12 cellular contexts compared by ENCODE assay signal in genomic region chr15:69480932-69481331, GRCh38.
"Had no signal": no experiment of that assay in that cellular context is flagged by ENCODE, and none has a peak within 500 bp of the region (broad histone marks: within the 10 kb centered on the region; RNA-seq: fewer than 3 reads in every experiment).

No MANE protein-coding gene starts in this region.

- H3K27ac Mint-ChIP-seq: activated naive CD8-positive, alpha-beta T cell; neural progenitor cell had no signal

- ATAC-seq: activated T-cell treated with anti-CD3 and anti-CD28 coated beads, Interleukin-2, amount 50 U/mL, for 4 hours; left lobe of liver had no signal

- DNase-seq: activated CD4-positive, alpha-beta T cell treated with anti-CD3 and anti-CD28 coated beads for 1 hour; activated CD4-positive, alpha-beta T cell treated with anti-CD3 and anti-CD28 coated beads, Interleukin-2, amount 50 U/mL, for 4 hours; activated gamma-delta T cell treated with Interleukin-2 at 50 U/mL for 16 hours; activated T-cell treated with anti-CD3 and anti-CD28 coated beads, Interleukin-2, amount 50 U/mL, for 4 hours; brain microvascular endothelial cell; midbrain; ovary; stimulated activated CD4-positive, alpha-beta T cell treated with anti-CD3 and anti-CD28 coated beads, Interleukin-12 subunit alpha, Interleukin-12 subunit beta, amount 100 ng/mL, for 4 hours; stimulated activated CD4-positive, alpha-beta T cell treated with anti-CD3 and anti-CD28 coated beads, Interleukin-2, amount 100 ng/mL, for 24 hours had no signal

- H3K4me3 Mint-ChIP-seq: activated naive CD8-positive, alpha-beta T cell; activated T-cell treated with anti-CD3 and anti-CD28 coated beads, Interleukin-2, amount 50 U/mL, for 4 hours; neural progenitor cell had no signal

- H3K27ac ChIP-seq: brain microvascular endothelial cell, neural progenitor cell, ovary had no signal
